In genomic region chr7:19062216-19062615, GRCh38 we compare ENCODE assay signal across 1 cellular context.
TF ChIP-seq lines count a peak whose summit lies in the region.

No MANE protein-coding gene starts in this region.

TF ChIP-seq in SK-N-SH, 30 proteins besides CTCF, POLR2A, EP300 and RAD21 (continued from another document):
- TF ChIP-seq, protein P1, sequence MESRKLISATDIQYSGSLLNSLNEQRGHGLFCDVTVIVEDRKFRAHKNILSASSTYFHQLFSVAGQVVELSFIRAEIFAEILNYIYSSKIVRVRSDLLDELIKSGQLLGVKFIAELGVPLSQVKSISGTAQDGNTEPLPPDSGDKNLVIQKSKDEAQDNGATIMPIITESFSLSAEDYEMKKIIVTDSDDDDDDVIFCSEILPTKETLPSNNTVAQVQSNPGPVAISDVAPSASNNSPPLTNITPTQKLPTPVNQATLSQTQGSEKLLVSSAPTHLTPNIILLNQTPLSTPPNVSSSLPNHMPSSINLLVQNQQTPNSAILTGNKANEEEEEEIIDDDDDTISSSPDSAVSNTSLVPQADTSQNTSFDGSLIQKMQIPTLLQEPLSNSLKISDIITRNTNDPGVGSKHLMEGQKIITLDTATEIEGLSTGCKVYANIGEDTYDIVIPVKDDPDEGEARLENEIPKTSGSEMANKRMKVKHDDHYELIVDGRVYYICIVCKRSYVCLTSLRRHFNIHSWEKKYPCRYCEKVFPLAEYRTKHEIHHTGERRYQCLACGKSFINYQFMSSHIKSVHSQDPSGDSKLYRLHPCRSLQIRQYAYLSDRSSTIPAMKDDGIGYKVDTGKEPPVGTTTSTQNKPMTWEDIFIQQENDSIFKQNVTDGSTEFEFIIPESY (IDR thresholded peaks at IDR 0.05; ENCODE audit: borderline replicate concordance, low read depth), result no peak
- TF ChIP-seq FOSL2 (IDR thresholded peaks at IDR 0.05; ENCODE audit: borderline replicate concordance, low read depth), result no peak
- no peak for TF ChIP-seq YY1 (IDR thresholded peaks at IDR 0.05; ENCODE audit: low read depth)
- TF ChIP-seq GATA2 (CRISPR knock-in tag; IDR thresholded peaks at IDR 0.05), result no peak
- TF ChIP-seq RXRA (IDR thresholded peaks at IDR 0.05; ENCODE audit: borderline replicate concordance, low read depth), result no peak
- TF ChIP-seq RCOR1 (IDR thresholded peaks at IDR 0.05; ENCODE audit: low read length), result no peak
